In the genomic region with DNA sequence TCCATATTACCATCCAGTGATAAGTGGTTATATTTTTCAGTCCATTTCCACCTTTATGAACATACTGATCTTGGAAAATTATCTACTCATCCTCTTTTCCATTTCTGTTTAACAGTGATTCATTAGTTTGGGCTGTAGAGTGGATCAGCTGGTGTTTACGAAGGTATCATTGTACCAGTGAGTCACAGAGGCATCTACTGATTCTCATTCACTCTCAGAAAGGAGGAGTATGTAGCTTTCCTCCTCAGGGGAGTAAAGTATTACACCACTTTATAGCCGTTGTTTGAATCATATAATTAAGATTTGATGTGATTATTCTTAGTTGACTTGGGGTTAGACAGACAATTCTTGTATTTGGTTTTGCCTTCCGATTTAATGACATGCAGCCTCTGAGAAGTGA, we compare ENCODE assay signal across 1 cellular context.
TF ChIP-seq lines count a peak whose summit lies in the region.

No MANE protein-coding gene starts in this region.

TF ChIP-seq in SK-N-SH, 30 proteins besides CTCF, POLR2A, EP300 and RAD21 (continued from another document):
- TF ChIP-seq, protein P1, sequence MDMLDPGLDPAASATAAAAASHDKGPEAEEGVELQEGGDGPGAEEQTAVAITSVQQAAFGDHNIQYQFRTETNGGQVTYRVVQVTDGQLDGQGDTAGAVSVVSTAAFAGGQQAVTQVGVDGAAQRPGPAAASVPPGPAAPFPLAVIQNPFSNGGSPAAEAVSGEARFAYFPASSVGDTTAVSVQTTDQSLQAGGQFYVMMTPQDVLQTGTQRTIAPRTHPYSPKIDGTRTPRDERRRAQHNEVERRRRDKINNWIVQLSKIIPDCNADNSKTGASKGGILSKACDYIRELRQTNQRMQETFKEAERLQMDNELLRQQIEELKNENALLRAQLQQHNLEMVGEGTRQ (IDR thresholded peaks at IDR 0.05; ENCODE audit: borderline replicate concordance, low read depth, low read length) = no peak
- TF ChIP-seq NFIC (IDR thresholded peaks at IDR 0.05; ENCODE audit: borderline replicate concordance) (no peak), ELF1 (IDR thresholded peaks at IDR 0.05) (no peak), NRF1 (IDR thresholded peaks at IDR 0.05; ENCODE audit: low read depth, low read length) (no peak), RXRA (IDR thresholded peaks at IDR 0.05; ENCODE audit: borderline replicate concordance, low read depth) (no peak), JUND (IDR thresholded peaks at IDR 0.05) (peak; percentile 74), FOXJ3 (CRISPR knock-in tag; IDR thresholded peaks at IDR 0.05) (no peak), FOSL2 (IDR thresholded peaks at IDR 0.05; ENCODE audit: borderline replicate concordance, low read depth) (peak; percentile 87), RFX5 (IDR thresholded peaks at IDR 0.05; ENCODE audit: low read length) (no peak)
- TF ChIP-seq, protein P2, sequence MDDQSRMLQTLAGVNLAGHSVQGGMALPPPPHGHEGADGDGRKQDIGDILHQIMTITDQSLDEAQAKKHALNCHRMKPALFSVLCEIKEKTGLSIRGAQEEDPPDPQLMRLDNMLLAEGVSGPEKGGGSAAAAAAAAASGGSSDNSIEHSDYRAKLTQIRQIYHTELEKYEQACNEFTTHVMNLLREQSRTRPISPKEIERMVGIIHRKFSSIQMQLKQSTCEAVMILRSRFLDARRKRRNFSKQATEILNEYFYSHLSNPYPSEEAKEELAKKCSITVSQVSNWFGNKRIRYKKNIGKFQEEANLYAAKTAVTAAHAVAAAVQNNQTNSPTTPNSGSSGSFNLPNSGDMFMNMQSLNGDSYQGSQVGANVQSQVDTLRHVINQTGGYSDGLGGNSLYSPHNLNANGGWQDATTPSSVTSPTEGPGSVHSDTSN (IDR thresholded peaks at IDR 0.05) = peak; percentile 50
- TF ChIP-seq, protein P3, sequence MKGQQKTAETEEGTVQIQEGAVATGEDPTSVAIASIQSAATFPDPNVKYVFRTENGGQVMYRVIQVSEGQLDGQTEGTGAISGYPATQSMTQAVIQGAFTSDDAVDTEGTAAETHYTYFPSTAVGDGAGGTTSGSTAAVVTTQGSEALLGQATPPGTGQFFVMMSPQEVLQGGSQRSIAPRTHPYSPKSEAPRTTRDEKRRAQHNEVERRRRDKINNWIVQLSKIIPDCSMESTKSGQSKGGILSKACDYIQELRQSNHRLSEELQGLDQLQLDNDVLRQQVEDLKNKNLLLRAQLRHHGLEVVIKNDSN (IDR thresholded peaks at IDR 0.05; ENCODE audit: borderline replicate concordance, low read depth) = no peak
- TF ChIP-seq, protein P4, sequence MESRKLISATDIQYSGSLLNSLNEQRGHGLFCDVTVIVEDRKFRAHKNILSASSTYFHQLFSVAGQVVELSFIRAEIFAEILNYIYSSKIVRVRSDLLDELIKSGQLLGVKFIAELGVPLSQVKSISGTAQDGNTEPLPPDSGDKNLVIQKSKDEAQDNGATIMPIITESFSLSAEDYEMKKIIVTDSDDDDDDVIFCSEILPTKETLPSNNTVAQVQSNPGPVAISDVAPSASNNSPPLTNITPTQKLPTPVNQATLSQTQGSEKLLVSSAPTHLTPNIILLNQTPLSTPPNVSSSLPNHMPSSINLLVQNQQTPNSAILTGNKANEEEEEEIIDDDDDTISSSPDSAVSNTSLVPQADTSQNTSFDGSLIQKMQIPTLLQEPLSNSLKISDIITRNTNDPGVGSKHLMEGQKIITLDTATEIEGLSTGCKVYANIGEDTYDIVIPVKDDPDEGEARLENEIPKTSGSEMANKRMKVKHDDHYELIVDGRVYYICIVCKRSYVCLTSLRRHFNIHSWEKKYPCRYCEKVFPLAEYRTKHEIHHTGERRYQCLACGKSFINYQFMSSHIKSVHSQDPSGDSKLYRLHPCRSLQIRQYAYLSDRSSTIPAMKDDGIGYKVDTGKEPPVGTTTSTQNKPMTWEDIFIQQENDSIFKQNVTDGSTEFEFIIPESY (IDR thresholded peaks at IDR 0.05; ENCODE audit: borderline replicate concordance, low read depth) = no peak
